Comparison of ENCODE assay signal across 23 cellular contexts in genomic region chr7:94577357-94577756, GRCh38.
DNase-seq lines count a peak whose midpoint lies in the region; ATAC-seq, FAIRE-seq and TF ChIP-seq lines count a peak whose summit lies in the region.
"Had no signal": no experiment of that assay in that cellular context is flagged by ENCODE, and none has a peak within 500 bp of the region (broad histone marks: within the 10 kb centered on the region; RNA-seq: fewer than 3 reads in every experiment).

No MANE protein-coding gene starts in this region.

- in situ Hi-C loops in HepG2 (cut with HindIII; ENCODE audit: extremely low pct_ligation_motif_present, low pct_unique_long_range_greater_than_20kb) (no loop called here), mammary epithelial cell (cut with MboI; ENCODE audit: low sequenced_read_pairs in 2 of 2) (no loop called here)

- no peak overlapping the region for H4K8ac ChIP-seq in mesenchymal stem cell (ENCODE audit: low read length)

- no peak overlapping the region for H3K4ac ChIP-seq in mesenchymal stem cell (ENCODE audit: low read depth in 1 of 2, low read length in 2 of 2)

- H4K91ac ChIP-seq in mesenchymal stem cell (ENCODE audit: low read length), result no peak overlapping the region

- no peaks in the 10 kb centered on the region for H3K79me2 ChIP-seq in HepG2 (ENCODE audit: insufficient read depth, low read length)
- H3K79me2 ChIP-seq in mammary epithelial cell (ENCODE audit: insufficient read depth, low read length), result no peaks in the 10 kb centered on the region

- no peak overlapping the region for H2AK5ac ChIP-seq in mesenchymal stem cell (ENCODE audit: low read length, severe bottlenecking)

- H3K18ac ChIP-seq in mesenchymal stem cell (ENCODE audit: low read depth in 1 of 2, low read length in 2 of 2), result no peak overlapping the region

- CTCF ChIA-PET in HepG2 (lab: Yijun Ruan, JAX; ENCODE audit: low intra/inter-chr PET ratio, low total read pairs) (no interaction called here), WTC11 (lab: Charles Lee) (interaction anchor here (1.0 kb wide), 1 partner anchor 79 kb away, joined by 3 read pairs; the partner anchor contains the start of gene SGCE), mammary epithelial cell (lab: Charles Lee; ENCODE audit: low non-redundant PET) (no interaction called here)

- H3K4me3 ChIP-seq in HepG2 (replicated peaks in 1 of 3; ENCODE audit: insufficient read depth in 1 of 3, low read depth in 2 of 3, low read length in 3 of 3) (no peak overlapping the region), right lobe of liver (no peak overlapping the region), mesenchymal stem cell (ENCODE audit: insufficient read depth in 1 of 2, low read depth in 1 of 2, low read length in 2 of 2) (no peak overlapping the region), mammary epithelial cell (replicated peaks in 1 of 3; ENCODE audit: insufficient read depth in 1 of 3, low read depth in 2 of 3, low read length in 3 of 3) (no peak overlapping the region), tibial nerve (no peak overlapping the region)
- H3K4me3 ChIP-seq: A549, GM23248 had no signal

- H3K36me3 Mint-ChIP-seq in WTC11, result peaks cover 38% of the 10 kb centered on the region

- dilution Hi-C loops in mammary epithelial cell (cut with HindIII; ENCODE audit: low sequenced_read_pairs), result no loop called here

- H3K9ac ChIP-seq in HepG2 (ENCODE audit: insufficient read depth, low read depth, low read length) (no peak overlapping the region), mesenchymal stem cell (ENCODE audit: low read length) (no peak overlapping the region), mammary epithelial cell (ENCODE audit: insufficient read depth, low read length) (no peak overlapping the region)
- H3K9ac ChIP-seq: GM23248 had no signal

- peaks cover 10% of the 10 kb centered on the region for H3K4me1 Mint-ChIP-seq in WTC11

- H2AFZ ChIP-seq in HepG2 (ENCODE audit: low read length) (no peak overlapping the region), mesenchymal stem cell (ENCODE audit: low read depth, low read length) (no peak overlapping the region), mammary epithelial cell (ENCODE audit: low read depth, low read length) (no peak overlapping the region)
- H2AFZ ChIP-seq: GM23248 had no signal

- TF ChIP-seq POLR2A in HepG2 (IDR thresholded peaks at IDR 0.05; ENCODE audit: insufficient read depth in 1 of 2, low read depth in 2 of 2, low read length in 2 of 2) (no peak), right lobe of liver (IDR thresholded peaks at IDR 0.05) (no peak), tibial nerve (IDR thresholded peaks at IDR 0.05) (no peak)

- FAIRE-seq in HepG2 (lab: Jason Lieb, UNC), result no peak
- FAIRE-seq: GM19239, H54 had no signal

- TF ChIP-seq CTCF in HepG2 (CRISPR knock-in tag; IDR thresholded peaks at IDR 0.05) (no peak), right lobe of liver (IDR thresholded peaks at IDR 0.05) (no peak), WTC11 (IDR thresholded peaks at IDR 0.05) (no peak), mammary epithelial cell (conservative IDR thresholded peaks at IDR 0.05 in 1 of 2, IDR thresholded peaks at IDR 0.05 in 1 of 2; ENCODE audit: extremely low read depth in 1 of 2, insufficient read depth in 1 of 2, low read depth in 1 of 2, low read length in 2 of 2) (no peak), tibial nerve (IDR thresholded peaks at IDR 0.05) (no peak)

- ATAC-seq in HepG2, result peak; percentile 56
- no peak for ATAC-seq in right lobe of liver
- ATAC-seq in WTC11, result peak; percentile 82
- ATAC-seq in GM18909 (IDR thresholded peaks at IDR 0.05; ENCODE audit: poor library complexity, unreplicated experiment), result no peak
- ATAC-seq: A549, HCT116 had no signal

- peaks cover 45% of the 10 kb centered on the region for H3K9me3 Mint-ChIP-seq in WTC11

- 42% methylated on average over 1 of the region's 1 CpG for WGBS in HepG2 (ENCODE audit: low lambda C conversion rate)
- WGBS in right lobe of liver (ENCODE audit: insufficient coverage, low coverage, low lambda C conversion rate, missing lambda C conversion rate), result 100% methylated on average over 1 of the region's 1 CpG
- WGBS in mesenchymal stem cell, result 100% methylated on average over 1 of the region's 1 CpG
- 100% methylated on average over 1 of the region's 1 CpG for WGBS in mammary epithelial cell (ENCODE audit: low coverage, missing lambda C conversion rate)
- WGBS in tibial nerve, 2 donors, result 97% methylated on average over 1 of the region's 1 CpG

- H3K27ac ChIP-seq in HepG2 (ENCODE audit: extremely low read length, insufficient read depth, low read length) (no peak overlapping the region), right lobe of liver (no peak overlapping the region), mesenchymal stem cell (ENCODE audit: low read length, poor library complexity, severe bottlenecking) (peak overlapping the region; percentile 69), mammary epithelial cell (ENCODE audit: insufficient read depth, low read depth, low read length) (no peak overlapping the region), tibial nerve (no peak overlapping the region)
- H3K27ac ChIP-seq: 22Rv1, C4-2B, GM23248 had no signal

- no peak overlapping the region for H3K27ac Mint-ChIP-seq in WTC11
- H3K27ac Mint-ChIP-seq: CD4-positive, alpha-beta T cell; HFFc6; IgD-negative memory B cell had no signal

- H2BK12ac ChIP-seq in mesenchymal stem cell (ENCODE audit: low read length in 2 of 2), result no peak overlapping the region

- H3K27me3 ChIP-seq in HepG2 (ENCODE audit: control insufficient read depth in 1 of 2, insufficient read depth in 2 of 2, low read length in 2 of 2) (no peaks in the 10 kb centered on the region), right lobe of liver (no peaks in the 10 kb centered on the region), mesenchymal stem cell (ENCODE audit: control insufficient read depth in 1 of 2, insufficient read depth in 1 of 2, low read length in 2 of 2) (no peaks in the 10 kb centered on the region), mammary epithelial cell (ENCODE audit: insufficient read depth, low read length) (no peaks in the 10 kb centered on the region), tibial nerve (no peaks in the 10 kb centered on the region)

- H3K4me1 ChIP-seq in HepG2 (ENCODE audit: insufficient read depth, low read length) (peaks cover 42% of the 10 kb centered on the region), right lobe of liver (no peaks in the 10 kb centered on the region), mesenchymal stem cell (ENCODE audit: control insufficient read depth, insufficient read depth, low read depth, low read length) (no peaks in the 10 kb centered on the region), mammary epithelial cell (ENCODE audit: insufficient read depth, low read length) (peaks cover 9% of the 10 kb centered on the region), tibial nerve (no peaks in the 10 kb centered on the region)

- no peak overlapping the region for H3K14ac ChIP-seq in mesenchymal stem cell (ENCODE audit: low read length in 2 of 2)

- H3K4me2 ChIP-seq in HepG2 (ENCODE audit: low read depth, low read length) (no peak overlapping the region), mesenchymal stem cell (ENCODE audit: low read length, poor library complexity, severe bottlenecking) (no peak overlapping the region), mammary epithelial cell (ENCODE audit: insufficient read depth, low read depth, low read length) (no peak overlapping the region)
- H3K4me2 ChIP-seq: A549 had no signal

- H3K36me3 ChIP-seq in HepG2 (replicated peaks in 1 of 2; ENCODE audit: control insufficient read depth in 1 of 2, insufficient read depth in 2 of 2, low read length in 2 of 2) (no peaks in the 10 kb centered on the region), right lobe of liver (no peaks in the 10 kb centered on the region), mesenchymal stem cell (ENCODE audit: control insufficient read depth in 1 of 2, insufficient read depth in 2 of 2, low read depth in 1 of 2, low read length in 2 of 2) (peaks cover 0 to 13% of the 10 kb centered on the region in 2 experiments), mammary epithelial cell (ENCODE audit: insufficient read depth, low read length) (no peaks in the 10 kb centered on the region), tibial nerve (peaks cover 0 to 46% (median 0%) of the 10 kb centered on the region in 3 donors)

- TF ChIP-seq EP300 in HepG2 (IDR thresholded peaks at IDR 0.05; ENCODE audit: low read depth in 2 of 2, low read length in 2 of 2), result no peak
- TF ChIP-seq EP300 in HepG2 (CRISPR knock-in tag; IDR thresholded peaks at IDR 0.05; ENCODE audit: borderline replicate concordance), result no peak
- no peak for TF ChIP-seq EP300 in tibial nerve (IDR thresholded peaks at IDR 0.05)

- H3K9me3 ChIP-seq in HepG2 (ENCODE audit: low read length) (peaks cover 14% of the 10 kb centered on the region), right lobe of liver (peaks cover 0 to 7% (median 0%) of the 10 kb centered on the region in 4 donors), mesenchymal stem cell (ENCODE audit: control insufficient read depth, low read length) (peaks cover 37% of the 10 kb centered on the region), mammary epithelial cell (replicated peaks; ENCODE audit: insufficient read depth, low read length) (no peaks in the 10 kb centered on the region), tibial nerve (peaks cover 0 to 40% (median 6%) of the 10 kb centered on the region in 4 donors)

- no peaks in the 10 kb centered on the region for H3K27me3 Mint-ChIP-seq in WTC11 (ENCODE audit: low read depth)
- H3K27me3 Mint-ChIP-seq: CD4-positive, alpha-beta T cell; IgD-negative memory B cell had no signal

- DNase-seq in HepG2 (ENCODE audit: low spot score) (peak; percentile 20), right lobe of liver (no peak), WTC11 (ENCODE audit: low spot score) (no peak), mesenchymal stem cell (no peak), mammary epithelial cell (no peak), NCI-H1048 (lab: John Stamatoyannopoulos, UW) (no peak), tibial nerve (ENCODE audit: low spot score in 2 of 2) (no peak)
- DNase-seq: AML-193; CD4-positive, alpha-beta T cell; DMS153; DMS79; GDM1; GM23248; HFFc6; KBM-7 had no signal

- POLR2A ChIA-PET in HepG2 (lab: Yijun Ruan, JAX) (interaction anchor here (1.1 to 1.4 kb wide), 2 partner anchors 15 to 79 kb away, joined by 3 to 7 read pairs; partner anchors contain the start of gene SGCE), WTC11 (lab: Charles Lee) (no interaction called here)

- H3K79me1 ChIP-seq in mesenchymal stem cell (replicated peaks; ENCODE audit: low read length, poor library complexity, severe bottlenecking), result no peaks in the 10 kb centered on the region

- BruUV-seq in HepG2 (replicated peaks; lab: Mats Ljungman, UMichigan), result no TSS peak
- no TSS peak for BruUV-seq in mammary epithelial cell (replicated peaks; lab: Mats Ljungman, UMichigan)

- H3K23ac ChIP-seq in mesenchymal stem cell (ENCODE audit: low read length in 2 of 2), result no peak overlapping the region

- H2BK5ac ChIP-seq in mesenchymal stem cell (ENCODE audit: low read depth, low read length, poor library complexity, severe bottlenecking), result no peak overlapping the region

- no peak overlapping the region for H2BK15ac ChIP-seq in mesenchymal stem cell (ENCODE audit: low read depth, poor library complexity, severe bottlenecking)

- H4K20me1 ChIP-seq in HepG2 (ENCODE audit: insufficient read depth, low read length) (no peaks in the 10 kb centered on the region), mammary epithelial cell (ENCODE audit: insufficient read depth, low read length) (no peaks in the 10 kb centered on the region)

- H3K4me3 Mint-ChIP-seq in WTC11, result no peak overlapping the region
- H3K4me3 Mint-ChIP-seq: CD4-positive, alpha-beta T cell; HFFc6; IgD-negative memory B cell had no signal

- no peak for TF ChIP-seq RAD21 in HepG2 (CRISPR knock-in tag; IDR thresholded peaks at IDR 0.05)

- intact Hi-C loops in HepG2 (cut with micrococcal nuclease; ENCODE audit: unreplicated experiment), result no loop called here
- intact Hi-C loops in right lobe of liver (cut with DNase I), result no loop called here
- intact Hi-C loops in mammary epithelial cell (cut with micrococcal nuclease), result no loop called here

- no peak overlapping the region for H2BK120ac ChIP-seq in mesenchymal stem cell (ENCODE audit: low read depth, low read length)

Comparison
In these comparisons a context has a peak if more than half of its experiments do, and no peak if none do; other contexts are left out.
1. ATAC-seq: peak in HepG2 (single experiment) and WTC11 (single experiment); none in right lobe of liver (0 of 4) and GM18909 (single experiment).